Comparison of ENCODE assay signal across 30 cellular contexts in genomic region chr5:181081989-181082388, GRCh38.
"Had no signal": no experiment of that assay in that cellular context is flagged by ENCODE, and none has a peak within 500 bp of the region (broad histone marks: within the 10 kb centered on the region; RNA-seq: fewer than 3 reads in every experiment).

No MANE protein-coding gene starts in this region.

- DNase-seq: activated effector memory CD4-positive, alpha-beta T cell treated with anti-CD3 and anti-CD28 coated beads, Interleukin-2, amount 50 U/mL, for 16 hours; activated effector memory CD4-positive, alpha-beta T cell treated with Interleukin-2 at 50 U/mL for 16 hours; activated gamma-delta T cell; activated gamma-delta T cell treated with Interleukin-2 at 50 U/mL for 16 hours; activated naive CD4-positive, alpha-beta T cell; activated naive CD4-positive, alpha-beta T cell treated with anti-CD3 and anti-CD28 coated beads for 36 hours; activated naive CD4-positive, alpha-beta T cell treated with anti-CD3 and anti-CD28 coated beads, Interleukin-2, amount 10 ng/mL, durations not matched to agents 7 days and 5 days; activated naive CD4-positive, alpha-beta T cell treated with anti-CD3 and anti-CD28 coated beads, Interleukin-2, amount 50 U/mL, for 16 hours; activated naive CD4-positive, alpha-beta T cell treated with Interleukin-2 at 50 U/mL for 16 hours; activated naive CD8-positive, alpha-beta T cell treated with anti-CD3 and anti-CD28 coated beads for 36 hours; activated naive CD8-positive, alpha-beta T cell treated with anti-CD3 and anti-CD28 coated beads, Interleukin-2, amount 10 ng/mL, durations not matched to agents 7 days and 5 days; activated naive CD8-positive, alpha-beta T cell treated with anti-CD3 and anti-CD28 coated beads, Interleukin-2, amount 50 U/mL, for 24 hours; activated T-cell treated with anti-CD3 and anti-CD28 coated beads, Interleukin-2, amount 50 U/mL, for 4 hours; activated T-cell treated with anti-CD3 and anti-CD28 coated beads, Interleukin-2, amount 50 U/mL, for 48 hours; activated T-cell treated with anti-CD3 and anti-CD28 coated beads, Interleukin-2, amount 50 U/mL, for 72 hours; adrenal gland; amniotic stem cell; amygdala; anterior cingulate cortex; aorta; body of pancreas; brain microvascular endothelial cell; caudate nucleus; central memory CD4-positive, alpha-beta T cell; cerebellar nuclear complex had no signal

- H3K36me3 ChIP-seq: adrenal gland, ascending aorta, brain microvascular endothelial cell, breast epithelium, cardiac muscle cell had no signal

- H3K9me3 ChIP-seq: adrenal gland, ascending aorta, body of pancreas had no signal

- FAIRE-seq: astrocyte, bronchial epithelial cell had no signal

- H3K4me3 ChIP-seq: adrenal gland, ascending aorta, body of pancreas, breast epithelium, cardiac muscle cell had no signal

- H3K4me1 ChIP-seq: adrenal gland, ascending aorta, body of pancreas, breast epithelium had no signal

- H3K27ac ChIP-seq: adrenal gland, ascending aorta, body of pancreas, brain microvascular endothelial cell, breast epithelium, cardiac muscle cell had no signal
